ENCODE assay signal across 22 cellular contexts in the genomic region with DNA sequence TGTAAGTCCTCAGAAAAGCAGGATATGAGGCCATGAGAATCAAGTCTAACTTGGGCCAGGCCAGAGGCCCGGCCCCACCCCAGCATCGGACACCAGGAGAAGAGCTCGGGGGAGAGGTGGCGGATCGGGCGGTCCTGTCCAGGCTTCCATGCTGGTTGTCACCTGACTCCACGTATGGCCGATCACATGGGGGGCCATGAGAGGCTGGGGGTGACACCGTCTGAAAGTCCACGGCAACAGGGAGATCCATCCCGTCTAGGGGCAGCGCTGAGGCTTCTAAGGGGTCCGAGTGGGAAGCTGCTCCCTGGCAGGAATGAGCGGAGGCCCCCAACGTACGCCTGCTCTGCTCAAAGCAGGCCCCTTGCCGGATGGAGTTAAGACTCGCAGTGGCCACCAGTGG.
DNase-seq lines count a peak whose midpoint lies in the region; ATAC-seq and TF ChIP-seq lines count a peak whose summit lies in the region.
"Had no signal": no experiment of that assay in that cellular context is flagged by ENCODE, and none has a peak within 500 bp of the region (broad histone marks: within the 10 kb centered on the region; RNA-seq: fewer than 3 reads in every experiment).

No MANE protein-coding gene starts in this region.

- peaks cover 5 to 60% (median 52%) of the 10 kb centered on the region in 10 experiments; a peak in 19 of 20 replicates for H3K4me1 ChIP-seq in BLaER1 treated with 17β-estradiol and CSF1 and Interleukin-3, amounts not matched to agents 10 nM and 100 nM
- H3K4me1 ChIP-seq: BE2C had no signal

- H3K27ac Mint-ChIP-seq in nephron progenitor cell, result no peak overlapping the region
- H3K27ac Mint-ChIP-seq in stimulated activated naive B cell treated with anti-CD40 and anti-IgM and Interleukin-4, amounts not matched to agents 10 μg/mL and 1 μg/mL and 100 μg/mL, for 72 hours, result no peak overlapping the region
- H3K27ac Mint-ChIP-seq: CD14-positive monocyte; CD4-positive, alpha-beta memory T cell; CD4-positive, CD25-positive, alpha-beta regulatory T cell; CD8-positive, alpha-beta memory T cell had no signal

- H3K4me3 ChIP-seq in BLaER1 treated with 17β-estradiol and CSF1 and Interleukin-3, amounts not matched to agents 10 nM and 100 nM, result no peak overlapping the region
- H3K4me3 ChIP-seq: GM12878 had no signal

- peak overlapping the region; percentile 47 for H3K4me3 Mint-ChIP-seq in nephron progenitor cell
- no peak overlapping the region for H3K4me3 Mint-ChIP-seq in stimulated activated naive B cell treated with anti-CD40 and anti-IgM and Interleukin-4, amounts not matched to agents 10 μg/mL and 1 μg/mL and 100 μg/mL, for 72 hours
- H3K4me3 Mint-ChIP-seq: CD14-positive monocyte; CD4-positive, alpha-beta memory T cell; CD4-positive, CD25-positive, alpha-beta regulatory T cell; CD8-positive, alpha-beta memory T cell had no signal

- no peak for ATAC-seq in stimulated activated naive B cell treated with anti-CD40 and anti-IgM and Interleukin-4, amounts not matched to agents 10 μg/mL and 1 μg/mL and 100 μg/mL, for 72 hours (replicated peaks)
- ATAC-seq: GM12878 had no signal

- H3K27me3 ChIP-seq in BLaER1 treated with 17β-estradiol and CSF1 and Interleukin-3, amounts not matched to agents 10 nM and 100 nM, result peaks cover 35 to 55% (median 44%) of the 10 kb centered on the region in 11 experiments

- DNase-seq in nephron progenitor cell (no peak), UCSD-AML1 (lab: John Stamatoyannopoulos, UW; ENCODE audit: unreplicated experiment) (no peak)
- DNase-seq in stimulated activated naive B cell treated with anti-CD40 and anti-IgM and Interleukin-4, amounts not matched to agents 10 μg/mL and 1 μg/mL and 100 μg/mL, for 72 hours, result no peak
- DNase-seq in stimulated activated CD4-positive, alpha-beta T cell treated with anti-CD3 and anti-CD28 coated beads, Interleukin-4, amount 100 ng/mL, for 24 hours, result no peak
- DNase-seq: 8988T; ACHN; BE2C; C1 segment of cervical spinal cord; CD4-positive, CD25-positive, alpha-beta regulatory T cell; CD8-positive, alpha-beta memory T cell; COR-L47; DMS 273 treated with DMSO at 0.1 percent for 48 hours; DMS153; DMS53; DMS79; DND-41; EL; GDM1 had no signal

- H3K9me3 ChIP-seq in BLaER1 treated with 17β-estradiol and CSF1 and Interleukin-3, amounts not matched to agents 10 nM and 100 nM (replicated peaks in 1 of 11), result no peaks in the 10 kb centered on the region
- H3K9me3 ChIP-seq: BE2C had no signal

- no peak for TF ChIP-seq CTCF in nephron progenitor cell (IDR thresholded peaks at IDR 0.05)

- no peaks in the 10 kb centered on the region for H3K9me3 Mint-ChIP-seq in nephron progenitor cell
- no peaks in the 10 kb centered on the region for H3K9me3 Mint-ChIP-seq in stimulated activated naive B cell treated with anti-CD40 and anti-IgM and Interleukin-4, amounts not matched to agents 10 μg/mL and 1 μg/mL and 100 μg/mL, for 72 hours
- H3K9me3 Mint-ChIP-seq: CD4-positive, alpha-beta memory T cell; CD8-positive, alpha-beta memory T cell had no signal

- no peak overlapping the region for H3K27ac ChIP-seq in BLaER1 treated with 17β-estradiol and CSF1 and Interleukin-3, amounts not matched to agents 10 nM and 100 nM

- H3K36me3 ChIP-seq in BLaER1 treated with 17β-estradiol and CSF1 and Interleukin-3, amounts not matched to agents 10 nM and 100 nM, result no peaks in the 10 kb centered on the region
- H3K36me3 ChIP-seq: BE2C had no signal

- peaks cover 13% of the 10 kb centered on the region for H3K27me3 Mint-ChIP-seq in nephron progenitor cell (ENCODE audit: low read depth, poor library complexity)
- peaks cover 72 to 90% of the 10 kb centered on the region in 2 donors for H3K27me3 Mint-ChIP-seq in stimulated activated naive B cell treated with anti-CD40 and anti-IgM and Interleukin-4, amounts not matched to agents 10 μg/mL and 1 μg/mL and 100 μg/mL, for 72 hours

- no peaks in the 10 kb centered on the region for H3K36me3 Mint-ChIP-seq in nephron progenitor cell (ENCODE audit: low read depth)
- H3K36me3 Mint-ChIP-seq in stimulated activated naive B cell treated with anti-CD40 and anti-IgM and Interleukin-4, amounts not matched to agents 10 μg/mL and 1 μg/mL and 100 μg/mL, for 72 hours, result no peaks in the 10 kb centered on the region
- H3K36me3 Mint-ChIP-seq: CD14-positive monocyte; CD4-positive, alpha-beta memory T cell; CD4-positive, CD25-positive, alpha-beta regulatory T cell; CD8-positive, alpha-beta memory T cell had no signal

- peaks cover 0 to 47% (median 0%) of the 10 kb centered on the region in 11 experiments; a peak in 8 of 22 replicates for H4K20me1 ChIP-seq in BLaER1 treated with 17β-estradiol and CSF1 and Interleukin-3, amounts not matched to agents 10 nM and 100 nM

- peaks cover 54% of the 10 kb centered on the region for H3K4me1 Mint-ChIP-seq in nephron progenitor cell
- H3K4me1 Mint-ChIP-seq in stimulated activated naive B cell treated with anti-CD40 and anti-IgM and Interleukin-4, amounts not matched to agents 10 μg/mL and 1 μg/mL and 100 μg/mL, for 72 hours, result peaks cover 3 to 13% of the 10 kb centered on the region in 2 donors
- H3K4me1 Mint-ChIP-seq: CD14-positive monocyte had no signal

- H3K9ac ChIP-seq in BLaER1 treated with 17β-estradiol and CSF1 and Interleukin-3, amounts not matched to agents 10 nM and 100 nM, result no peak overlapping the region

- H3K4me2 ChIP-seq in BLaER1 treated with 17β-estradiol and CSF1 and Interleukin-3, amounts not matched to agents 10 nM and 100 nM, result peak overlapping the region in 6 of 11 experiments; percentile 2 to 25 (median 24); a peak in 4 of 22 replicates
